Comparison of ENCODE assay signal across 16 cellular contexts in the genomic region with DNA sequence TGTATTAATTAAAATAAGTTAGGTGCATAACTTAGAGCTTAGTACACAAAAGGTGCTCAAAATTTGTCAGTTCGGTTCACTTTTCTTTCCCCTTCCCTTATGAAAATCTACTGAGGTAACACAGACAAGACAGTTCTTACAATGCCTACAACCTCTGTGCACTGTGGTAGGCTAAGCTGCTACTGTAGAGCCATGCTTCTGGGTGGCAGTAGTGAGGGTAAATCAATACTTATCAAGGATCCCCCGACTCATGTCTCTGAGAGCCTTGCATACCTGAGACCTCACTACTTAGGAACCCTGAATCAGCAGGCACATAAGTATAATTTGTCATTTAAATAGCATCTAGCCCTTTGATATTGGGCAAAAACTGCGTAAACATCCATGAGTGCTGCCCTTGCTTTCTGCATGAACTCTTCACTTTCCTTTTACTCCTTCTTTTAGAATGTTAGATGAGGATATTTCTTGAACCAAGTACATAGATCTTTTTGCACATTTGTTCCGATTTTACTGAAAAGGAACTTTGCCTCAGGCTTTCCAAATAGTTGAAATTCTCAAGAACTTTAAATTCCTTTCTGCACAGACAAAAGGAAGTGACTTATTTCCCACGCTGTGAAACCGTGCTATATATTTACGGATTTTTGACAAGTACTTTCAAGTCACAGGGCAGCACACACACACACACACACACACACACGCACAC.
A peak's percentile ranks its signal among the peaks of the same experiment; 100 is the strongest.
DNase-seq lines count a peak whose midpoint lies in the region; ATAC-seq and TF ChIP-seq lines count a peak whose summit lies in the region.
"Had no signal": no experiment of that assay in that cellular context is flagged by ENCODE, and none has a peak within 500 bp of the region (broad histone marks: within the 10 kb centered on the region; RNA-seq: fewer than 3 reads in every experiment).

No MANE protein-coding gene starts in this region.

- H3K36me3 ChIP-seq in SK-N-MC (ENCODE audit: insufficient read depth, low read length) (no peaks in the 10 kb centered on the region), upper lobe of left lung (no peaks in the 10 kb centered on the region)
- H3K36me3 ChIP-seq: prostate gland, vagina, WERI-Rb-1 had no signal

- no peak for TF ChIP-seq POLR2A in upper lobe of left lung (IDR thresholded peaks at IDR 0.05)

- H3K27me3 ChIP-seq in upper lobe of left lung, result no peaks in the 10 kb centered on the region
- H3K27me3 ChIP-seq: vagina had no signal

- ATAC-seq in upper lobe of left lung (ENCODE audit: low FRiP score in 2 of 2), result no peak
- ATAC-seq: activated CD8-positive, alpha-beta memory T cell treated with anti-CD3 and anti-CD28 coated beads, Interleukin-2, amount 10 ng/mL, durations not matched to agents 7 days and 5 days had no signal

- H3K9me3 ChIP-seq in SK-N-MC (ENCODE audit: low read depth, low read length), result no peaks in the 10 kb centered on the region; the same call in 1 of the 2 replicates
- no peaks in the 10 kb centered on the region for H3K9me3 ChIP-seq in upper lobe of left lung
- H3K9me3 ChIP-seq: prostate gland, vagina had no signal

- no peak overlapping the region for H3K9ac ChIP-seq in SK-N-MC (ENCODE audit: insufficient read length)

- H3K4me1 ChIP-seq in upper lobe of left lung, result peaks cover 0 to 8% (median 0%) of the 10 kb centered on the region in 4 donors
- H3K4me1 ChIP-seq: prostate gland, vagina had no signal

- TF ChIP-seq EP300 in upper lobe of left lung (IDR thresholded peaks at IDR 0.05), result no peak

- H3K27ac ChIP-seq in SK-N-MC (no peak overlapping the region), upper lobe of left lung (no peak overlapping the region)
- H3K27ac ChIP-seq: prostate gland, vagina, WERI-Rb-1 had no signal

- H3K4me3 ChIP-seq in SK-N-MC (0 out of 2 replicates have a peak overlapping the region, but pooled peaks have one; percentile 10), upper lobe of left lung (no peak overlapping the region)
- H3K4me3 ChIP-seq: prostate gland, vagina had no signal

- DNase-seq in GM03348 (ENCODE audit: low spot score) (peak; percentile 17), SK-N-MC (ENCODE audit: low read depth, low spot score) (peak; percentile 80), fibroblast of peridontal ligament (ENCODE audit: extremely low read depth) (peak; percentile 42), pulmonary artery endothelial cell (ENCODE audit: low read depth, low spot score) (peak; percentile 84), HPDE6-E6E7 (ENCODE audit: extremely low spot score) (no peak), midbrain (lab: John Stamatoyannopoulos, UW) (no peak), upper lobe of left lung (no peak), cerebellum (ENCODE audit: low spot score) (no peak)
- DNase-seq: activated CD8-positive, alpha-beta memory T cell treated with anti-CD3 and anti-CD28 coated beads, Interleukin-2, amount 10 ng/mL, durations not matched to agents 7 days and 5 days; activated naive CD4-positive, alpha-beta T cell treated with anti-CD3 and anti-CD28 coated beads for 36 hours; central memory CD4-positive, alpha-beta T cell; erythroblast; stimulated activated CD4-positive, alpha-beta T cell treated with anti-CD3 and anti-CD28 coated beads, Interleukin-4, amount 100 ng/mL, for 1 hour; WERI-Rb-1 had no signal

- WGBS in upper lobe of left lung, 2 donors, result 47 to 48% methylated on average over 8 of the region's 8 CpGs

- TF ChIP-seq CTCF in upper lobe of left lung (IDR thresholded peaks at IDR 0.05), result no peak

Comparison
In these comparisons a context has a peak if more than half of its experiments do, and no peak if none do; other contexts are left out.
1. DNase-seq: peak in GM03348 (single experiment), SK-N-MC (single experiment), fibroblast of peridontal ligament (single experiment) and pulmonary artery endothelial cell (single experiment); none in HPDE6-E6E7 (single experiment), midbrain (single experiment), upper lobe of left lung (0 of 2) and cerebellum (single experiment).